ENCODE assay signal across 34 cellular contexts in genomic region chr22:26835023-26835422, GRCh38.
"Had no signal": no experiment of that assay in that cellular context is flagged by ENCODE, and none has a peak within 500 bp of the region (broad histone marks: within the 10 kb centered on the region; RNA-seq: fewer than 3 reads in every experiment).

No MANE protein-coding gene starts in this region.

- H3K4me2 ChIP-seq: KMS-11 had no signal

- H3K9me3 ChIP-seq: MG63 had no signal

- H3K27me3 ChIP-seq: MG63 had no signal

- H3K9ac ChIP-seq: KMS-11 had no signal

- H3K4me3 ChIP-seq: MG63 had no signal

- H3K27ac ChIP-seq: KMS-11 had no signal

- H3K36me3 ChIP-seq: MG63 had no signal

- DNase-seq: Karpas-422, Kasumi-1, MG63, MM.1S, NCI-H1048, NCI-H1092, NCI-H1092 treated with DMSO at 0.1 percent for 48 hours, NCI-H1105, NCI-H1105 treated with DMSO at 0.1 percent for 48 hours, NCI-H1417, NCI-H1417 treated with DMSO at 0.1 percent for 48 hours, NCI-H1436, NCI-H1436 treated with DMSO at 0.1 percent for 48 hours, NCI-H146, NCI-H1694, NCI-H1694 treated with DMSO at 0.1 percent for 48 hours, NCI-H187, NCI-H187 treated with DMSO at 0.1 percent for 48 hours, NCI-H1930, NCI-H2029, NCI-H2029 treated with DMSO at 0.1 percent for 48 hours, NCI-H2081, NCI-H2081 treated with DMSO at 0.1 percent for 48 hours, NCI-H2107, NCI-H2171 treated with DMSO at 0.1 percent for 48 hours, NCI-H2227 treated with DMSO at 0.1 percent for 48 hours, NCI-H226, NCI-H345, NCI-H446, NCI-H446 treated with DMSO at 0.1 percent for 48 hours, NCI-H510A, NCI-H510A treated with DMSO at 0.1 percent for 48 hours, NCI-H524 had no signal
